ENCODE assay signal across 14 cellular contexts in the genomic region with DNA sequence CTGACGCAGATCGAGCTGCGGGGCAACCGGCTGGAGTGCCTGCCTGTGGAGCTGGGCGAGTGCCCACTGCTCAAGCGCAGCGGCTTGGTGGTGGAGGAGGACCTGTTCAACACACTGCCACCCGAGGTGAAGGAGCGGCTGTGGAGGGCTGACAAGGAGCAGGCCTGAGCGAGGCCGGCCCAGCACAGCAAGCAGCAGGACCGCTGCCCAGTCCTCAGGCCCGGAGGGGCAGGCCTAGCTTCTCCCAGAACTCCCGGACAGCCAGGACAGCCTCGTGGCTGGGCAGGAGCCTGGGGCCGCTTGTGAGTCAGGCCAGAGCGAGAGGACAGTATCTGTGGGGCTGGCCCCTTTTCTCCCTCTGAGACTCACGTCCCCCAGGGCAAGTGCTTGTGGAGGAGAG. TPM values are rescaled to one million over a fixed set of nuclear protein-coding genes. Genes with fewer than 3 reads are reported as not detected.
A peak's percentile ranks its signal among the peaks of the same experiment; 100 is the strongest.
DNase-seq lines count a peak whose midpoint lies in the region; ATAC-seq and TF ChIP-seq lines count a peak whose summit lies in the region.
"Had no signal": no experiment of that assay in that cellular context is flagged by ENCODE, and none has a peak within 500 bp of the region (broad histone marks: within the 10 kb centered on the region; RNA-seq: fewer than 3 reads in every experiment).

No MANE protein-coding gene starts in this region.

- no peak overlapping the region for H3K27ac Mint-ChIP-seq in endodermal cell
- no peak overlapping the region for H3K27ac Mint-ChIP-seq in naive thymus-derived CD8-positive, alpha-beta T cell
- H3K27ac Mint-ChIP-seq: activated CD8-positive, alpha-beta T cell treated with anti-CD3 and anti-CD28 coated beads for 36 hours had no signal

- H2BK120ac ChIP-seq in mesenchymal stem cell (ENCODE audit: low read depth, low read length), result no peak overlapping the region

- no peak for ATAC-seq in PC-3
- ATAC-seq in naive thymus-derived CD8-positive, alpha-beta T cell, result no peak
- ATAC-seq: activated CD8-positive, alpha-beta T cell treated with anti-CD3 and anti-CD28 coated beads for 36 hours; GM12878; SK-N-SH treated with all-trans-retinoic acid at 6 μM for 48 hours had no signal

- no peak overlapping the region for H2BK5ac ChIP-seq in mesenchymal stem cell (ENCODE audit: low read depth, low read length, poor library complexity, severe bottlenecking)

- H2BK12ac ChIP-seq in mesenchymal stem cell (ENCODE audit: low read length in 2 of 2), result no peak overlapping the region

- H4K8ac ChIP-seq in mesenchymal stem cell (ENCODE audit: low read length), result no peak overlapping the region

- H2AK5ac ChIP-seq in mesenchymal stem cell (ENCODE audit: low read length, severe bottlenecking), result no peak overlapping the region

- no peak overlapping the region for H3K18ac ChIP-seq in mesenchymal stem cell (ENCODE audit: low read depth in 1 of 2, low read length in 2 of 2)

- H3K14ac ChIP-seq in mesenchymal stem cell (ENCODE audit: low read length in 2 of 2), result no peak overlapping the region

- H3K27me3 Mint-ChIP-seq in endodermal cell (ENCODE audit: insufficient read depth), result no peaks in the 10 kb centered on the region
- no peaks in the 10 kb centered on the region for H3K27me3 Mint-ChIP-seq in naive thymus-derived CD8-positive, alpha-beta T cell
- H3K27me3 Mint-ChIP-seq: activated CD8-positive, alpha-beta T cell treated with anti-CD3 and anti-CD28 coated beads for 36 hours had no signal

- no peak overlapping the region for H3K4ac ChIP-seq in mesenchymal stem cell (ENCODE audit: low read depth in 1 of 2, low read length in 2 of 2)

- peak overlapping the region; percentile 13 for H2BK15ac ChIP-seq in mesenchymal stem cell (ENCODE audit: low read depth, poor library complexity, severe bottlenecking)

- H4K20me1 ChIP-seq in PC-3 (ENCODE audit: low read length), result no peaks in the 10 kb centered on the region

- intact Hi-C loops in PC-3 (cut with micrococcal nuclease) (loop anchor here (5.0 kb wide), 1 partner anchor 34 kb away; a partner anchor contains a TSS), thyroid gland (cut with DNase I) (no loop called here)

- H3K27ac ChIP-seq in PC-3 (ENCODE audit: low read length) (peak overlapping the region; percentile 75), endodermal cell (ENCODE audit: low read depth, low read length) (no peak overlapping the region), mesenchymal stem cell (ENCODE audit: low read length, poor library complexity, severe bottlenecking) (no peak overlapping the region), thyroid gland (peak overlapping the region; percentile 92 to 100 (median 96))
- H3K27ac ChIP-seq: neutrophil had no signal

- no peak overlapping the region for H3K23ac ChIP-seq in mesenchymal stem cell (ENCODE audit: low read length in 2 of 2)

- H3K9me2 ChIP-seq in PC-3 (replicated peaks; ENCODE audit: low read length), result no peaks in the 10 kb centered on the region

- no peak overlapping the region for H3K9ac ChIP-seq in PC-3 (ENCODE audit: low read length)
- no peak overlapping the region for H3K9ac ChIP-seq in endodermal cell (ENCODE audit: extremely low read depth, low read length, poor library complexity, severe bottlenecking)
- peak overlapping the region; percentile 84 for H3K9ac ChIP-seq in mesenchymal stem cell (ENCODE audit: low read length)

- H3K27me3 ChIP-seq in PC-3 (ENCODE audit: low read length), result no peaks in the 10 kb centered on the region
- no peaks in the 10 kb centered on the region for H3K27me3 ChIP-seq in endodermal cell (ENCODE audit: control insufficient read depth, insufficient read depth, low read length, poor library complexity, severe bottlenecking)
- H3K27me3 ChIP-seq in mesenchymal stem cell (ENCODE audit: control insufficient read depth in 1 of 2, insufficient read depth in 1 of 2, low read length in 2 of 2), result no peaks in the 10 kb centered on the region
- no peaks in the 10 kb centered on the region for H3K27me3 ChIP-seq in thyroid gland
- H3K27me3 ChIP-seq: hepatocyte, neutrophil had no signal

- H3K79me2 ChIP-seq in PC-3 (ENCODE audit: low read length), result peaks cover 37% of the 10 kb centered on the region

- no peak for TF ChIP-seq CTCF in PC-3 (conservative IDR thresholded peaks at IDR 0.05; ENCODE audit: low read depth, low read length)
- no peak for TF ChIP-seq CTCF in endodermal cell (conservative IDR thresholded peaks at IDR 0.05)
- TF ChIP-seq CTCF in thyroid gland (IDR thresholded peaks at IDR 0.05), result no peak

- H3K4me3 ChIP-seq in PC-3 (ENCODE audit: low read length) (no peak overlapping the region), endodermal cell (ENCODE audit: low read length) (no peak overlapping the region), mesenchymal stem cell (ENCODE audit: insufficient read depth in 1 of 2, low read depth in 1 of 2, low read length in 2 of 2) (peak overlapping the region in 1 of 2 experiments; percentile 46), thyroid gland (replicated peaks in 1 of 3) (peak overlapping the region in 1 of 3 donors; percentile 7)
- H3K4me3 ChIP-seq: GM12878, hepatocyte had no signal

- H3K4me2 ChIP-seq in PC-3 (ENCODE audit: low read length), result no peak overlapping the region
- no peak overlapping the region for H3K4me2 ChIP-seq in mesenchymal stem cell (ENCODE audit: low read length, poor library complexity, severe bottlenecking)
- H3K4me2 ChIP-seq: hepatocyte had no signal

- H3K9me3 ChIP-seq in PC-3 (ENCODE audit: low read length) (no peaks in the 10 kb centered on the region), endodermal cell (ENCODE audit: control insufficient read depth, low read length) (no peaks in the 10 kb centered on the region), mesenchymal stem cell (ENCODE audit: control insufficient read depth, low read length) (no peaks in the 10 kb centered on the region), thyroid gland (no peaks in the 10 kb centered on the region)
- H3K9me3 ChIP-seq: neutrophil had no signal

- H4K91ac ChIP-seq in mesenchymal stem cell (ENCODE audit: low read length), result no peak overlapping the region

- H3K9me3 Mint-ChIP-seq in endodermal cell, result no peaks in the 10 kb centered on the region
- no peaks in the 10 kb centered on the region for H3K9me3 Mint-ChIP-seq in naive thymus-derived CD8-positive, alpha-beta T cell
- H3K9me3 Mint-ChIP-seq: activated CD8-positive, alpha-beta T cell treated with anti-CD3 and anti-CD28 coated beads for 36 hours had no signal

- no TSS peak for BruUV-seq in PC-3 (replicated peaks; lab: Mats Ljungman, UMichigan)

- H3K4me1 Mint-ChIP-seq in endodermal cell, result peaks cover 23% of the 10 kb centered on the region
- H3K4me1 Mint-ChIP-seq in naive thymus-derived CD8-positive, alpha-beta T cell, result peaks cover 14 to 39% (median 29%) of the 10 kb centered on the region in 4 donors

- peak; percentile 33 for DNase-seq in PC-3
- DNase-seq in endodermal cell, result peak; percentile 50
- no peak for DNase-seq in mesenchymal stem cell
- DNase-seq in thyroid gland, result peak; percentile 85 to 91
- no peak for DNase-seq in epidermal melanocyte (ENCODE audit: insufficient read length, low spot score)
- no peak for DNase-seq in T-helper 9 cell
- DNase-seq in COLO829 (ENCODE audit: low spot score), result no peak
- DNase-seq in naive thymus-derived CD8-positive, alpha-beta T cell, result no peak
- DNase-seq: activated CD8-positive, alpha-beta T cell treated with anti-CD3 and anti-CD28 coated beads for 36 hours; COR-L47 had no signal

- H3F3A ChIP-seq in PC-3 (ENCODE audit: low read length, unreplicated experiment), result no peaks in the 10 kb centered on the region

- peaks cover 36% of the 10 kb centered on the region for H3K36me3 Mint-ChIP-seq in endodermal cell (ENCODE audit: low read depth)
- peaks cover 0 to 35% (median 7%) of the 10 kb centered on the region in 3 donors for H3K36me3 Mint-ChIP-seq in naive thymus-derived CD8-positive, alpha-beta T cell

- CTCF ChIA-PET in PC-3 (lab: Charles Lee), result no interaction called here

- H3K79me1 ChIP-seq in mesenchymal stem cell (replicated peaks; ENCODE audit: low read length, poor library complexity, severe bottlenecking), result peaks cover 39% of the 10 kb centered on the region

- H2AFZ ChIP-seq in PC-3 (ENCODE audit: low read length) (no peak overlapping the region), mesenchymal stem cell (ENCODE audit: low read depth, low read length) (no peak overlapping the region)
- H2AFZ ChIP-seq: hepatocyte had no signal

- POLR2A ChIA-PET in PC-3 (lab: Charles Lee; ENCODE audit: unreplicated experiment), result no interaction called here
- POLR2A ChIA-PET in naive thymus-derived CD8-positive, alpha-beta T cell (lab: Charles Lee), result interaction anchor here (3.1 kb wide), 1 partner anchor 13 kb away, joined by 19 read pairs; no protein-coding TSS in a partner anchor

- H3K36me3 ChIP-seq in PC-3 (ENCODE audit: low read depth, low read length), result peaks cover 19% of the 10 kb centered on the region
- peaks cover 54% of the 10 kb centered on the region for H3K36me3 ChIP-seq in endodermal cell (ENCODE audit: control insufficient read depth, insufficient read depth, low read length)
- peaks cover 22 to 62% of the 10 kb centered on the region in 2 experiments for H3K36me3 ChIP-seq in mesenchymal stem cell (ENCODE audit: control insufficient read depth in 1 of 2, insufficient read depth in 2 of 2, low read depth in 1 of 2, low read length in 2 of 2)
- H3K36me3 ChIP-seq in thyroid gland, result peaks cover 0 to 2% of the 10 kb centered on the region in 2 donors

- H3K4me1 ChIP-seq in PC-3 (ENCODE audit: insufficient read depth, low read length) (peaks cover 49% of the 10 kb centered on the region), endodermal cell (ENCODE audit: control insufficient read depth, insufficient read depth, low read length) (peaks cover 9% of the 10 kb centered on the region), mesenchymal stem cell (ENCODE audit: control insufficient read depth, insufficient read depth, low read depth, low read length) (peaks cover 41% of the 10 kb centered on the region), thyroid gland (peaks cover 70 to 97% of the 10 kb centered on the region in 2 donors)

- WGBS in endodermal cell (ENCODE audit: insufficient coverage in 1 of 2, insufficient read length in 1 of 2), 2 experiments, result 94 to 97% methylated on average over 10 to 18 of the region's 18 CpGs
- 92% methylated on average over 18 of the region's 18 CpGs for WGBS in mesenchymal stem cell
- WGBS in thyroid gland, 2 donors, result 34 to 68% methylated on average over 3 to 15 of the region's 18 CpGs

- TF ChIP-seq POLR2A in thyroid gland (IDR thresholded peaks at IDR 0.05), result peak; percentile 22 to 63

- H3K4me3 Mint-ChIP-seq in endodermal cell, result no peak overlapping the region
- H3K4me3 Mint-ChIP-seq in naive thymus-derived CD8-positive, alpha-beta T cell, result no peak overlapping the region
- H3K4me3 Mint-ChIP-seq: activated CD8-positive, alpha-beta T cell treated with anti-CD3 and anti-CD28 coated beads for 36 hours had no signal

RNA-seq across cellular contexts. Expression of a gene that starts 4.6 kb away (rescaled TPM):
- total RNA-seq in PC-3 (2014; rRNA removed), result 1.6 TPM in 1 of 2 replicates, not detected in the other
- total RNA-seq in endodermal cell, result 10 to 100 TPM; 15.2 to 18.0 TPM
- 6.4 TPM for polyA plus RNA-seq in endodermal cell (2013, experiment 1 of 2)
- 4.7 TPM for polyA plus RNA-seq in endodermal cell (2013, experiment 2 of 2)
- polyA plus RNA-seq in mesenchymal stem cell (2013, experiment 1 of 2), result 24.3 TPM
- 25.0 TPM for polyA plus RNA-seq in mesenchymal stem cell (2013, experiment 2 of 2)
- 10 to 100 TPM; 10.1 to 65.3 (median 39.4) TPM for total RNA-seq in thyroid gland
- total RNA-seq in naive thymus-derived CD8-positive, alpha-beta T cell, result 1 to 10 TPM; 6.9 to 8.2 TPM
- 1 to 10 TPM; 2.6 to 7.4 (median 6.2) TPM for polyA plus RNA-seq in naive thymus-derived CD8-positive, alpha-beta T cell

RNA-seq across cellular contexts. Expression of a gene that starts 31.2 kb away (rescaled TPM):
- 17.9 and 23.7 TPM in 2 replicates for total RNA-seq in PC-3 (2014; rRNA removed)
- 10 to 100 TPM; 18.0 to 19.8 TPM for total RNA-seq in endodermal cell
- 14.3 TPM for polyA plus RNA-seq in endodermal cell (2013, experiment 1 of 2)
- polyA plus RNA-seq in endodermal cell (2013, experiment 2 of 2), result 13.4 TPM
- polyA plus RNA-seq in mesenchymal stem cell (2013, experiment 1 of 2), result 31.1 TPM
- 31.0 TPM for polyA plus RNA-seq in mesenchymal stem cell (2013, experiment 2 of 2)
- 10 to 100 TPM; 21.1 to 25.2 (median 22.2) TPM for total RNA-seq in thyroid gland
- 10 to 100 TPM; 10.3 to 11.1 TPM for total RNA-seq in naive thymus-derived CD8-positive, alpha-beta T cell
- polyA plus RNA-seq in naive thymus-derived CD8-positive, alpha-beta T cell, result 1 to 10 TPM; 9.0 to 9.2 (median 9.1) TPM

RNA-seq across cellular contexts. Expression of a gene that starts 31.3 kb away (rescaled TPM):
- total RNA-seq in PC-3 (2014; rRNA removed), result 48.0 and 52.0 TPM in 2 replicates
- 10 to 100 TPM; 89.8 to 94.8 TPM for total RNA-seq in endodermal cell
- 59.2 TPM for polyA plus RNA-seq in endodermal cell (2013, experiment 1 of 2)
- 49.7 TPM for polyA plus RNA-seq in endodermal cell (2013, experiment 2 of 2)
- 14.9 TPM for polyA plus RNA-seq in mesenchymal stem cell (2013, experiment 1 of 2)
- 14.6 TPM for polyA plus RNA-seq in mesenchymal stem cell (2013, experiment 2 of 2)
- total RNA-seq in thyroid gland, result 10 to 100 TPM; 27.1 to 78.2 (median 35.8) TPM
- total RNA-seq in naive thymus-derived CD8-positive, alpha-beta T cell, result 10 to 100 TPM; 68.8 to 79.6 TPM
- polyA plus RNA-seq in naive thymus-derived CD8-positive, alpha-beta T cell, result 10 to 100 TPM; 21.9 to 36.8 (median 29.8) TPM

RNA-seq across cellular contexts. Expression of a gene that starts 34.3 kb away (rescaled TPM):
- 58.9 and 65.5 TPM in 2 replicates for total RNA-seq in PC-3 (2014; rRNA removed)
- total RNA-seq in endodermal cell, result 10 to 100 TPM; 54.6 to 58.7 TPM
- polyA plus RNA-seq in endodermal cell (2013, experiment 1 of 2), result 32.7 TPM
- polyA plus RNA-seq in endodermal cell (2013, experiment 2 of 2), result 34.9 TPM
- polyA plus RNA-seq in mesenchymal stem cell (2013, experiment 1 of 2), result 45.4 TPM
- 46.0 TPM for polyA plus RNA-seq in mesenchymal stem cell (2013, experiment 2 of 2)
- 10 to 100 TPM; 56.3 to 65.6 (median 61.5) TPM for total RNA-seq in thyroid gland
- 10 to 100 TPM; 27.5 to 29.4 TPM for total RNA-seq in naive thymus-derived CD8-positive, alpha-beta T cell
- polyA plus RNA-seq in naive thymus-derived CD8-positive, alpha-beta T cell, result 10 to 100 TPM; 17.4 to 36.7 (median 22.1) TPM

RNA-seq across cellular contexts. Expression of a gene that starts 34.5 kb away (rescaled TPM):
- total RNA-seq in PC-3 (2014; rRNA removed) (7.4 and 12.9 TPM in 2 replicates), endodermal cell (10 to 100 TPM; 13.6 to 25.3 TPM), thyroid gland (10 to 100 TPM in 3 of 4 donors, 1 to 10 TPM in 1; 5.8 to 12.6 (median 12.3) TPM)
- 18.8 TPM for polyA plus RNA-seq in endodermal cell (2013, experiment 1 of 2)
- polyA plus RNA-seq in endodermal cell (2013, experiment 2 of 2), result 16.8 TPM
- 5.2 TPM for polyA plus RNA-seq in mesenchymal stem cell (2013, experiment 1 of 2)
- 5.6 TPM for polyA plus RNA-seq in mesenchymal stem cell (2013, experiment 2 of 2)
- 10 to 100 TPM; 15.1 to 15.9 TPM for total RNA-seq in naive thymus-derived CD8-positive, alpha-beta T cell
- 10 to 100 TPM in 2 of 3 donors, 1 to 10 TPM in 1; 9.3 to 10.8 (median 10.4) TPM for polyA plus RNA-seq in naive thymus-derived CD8-positive, alpha-beta T cell

Comparison
In these comparisons a context has a peak if more than half of its experiments do, and no peak if none do; other contexts are left out.
1. DNase-seq: peak in PC-3 (single experiment), endodermal cell (single experiment) and thyroid gland (2 of 2); none in mesenchymal stem cell (single experiment), epidermal melanocyte (single experiment), T-helper 9 cell (single experiment), COLO829 (single experiment) and naive thymus-derived CD8-positive, alpha-beta T cell (0 of 10).
2. H3K27ac ChIP-seq: peak in PC-3 (single experiment) and thyroid gland (3 of 3); none in endodermal cell (single experiment) and mesenchymal stem cell (single experiment).